9 cellular contexts compared by ENCODE assay signal in the genomic region with DNA sequence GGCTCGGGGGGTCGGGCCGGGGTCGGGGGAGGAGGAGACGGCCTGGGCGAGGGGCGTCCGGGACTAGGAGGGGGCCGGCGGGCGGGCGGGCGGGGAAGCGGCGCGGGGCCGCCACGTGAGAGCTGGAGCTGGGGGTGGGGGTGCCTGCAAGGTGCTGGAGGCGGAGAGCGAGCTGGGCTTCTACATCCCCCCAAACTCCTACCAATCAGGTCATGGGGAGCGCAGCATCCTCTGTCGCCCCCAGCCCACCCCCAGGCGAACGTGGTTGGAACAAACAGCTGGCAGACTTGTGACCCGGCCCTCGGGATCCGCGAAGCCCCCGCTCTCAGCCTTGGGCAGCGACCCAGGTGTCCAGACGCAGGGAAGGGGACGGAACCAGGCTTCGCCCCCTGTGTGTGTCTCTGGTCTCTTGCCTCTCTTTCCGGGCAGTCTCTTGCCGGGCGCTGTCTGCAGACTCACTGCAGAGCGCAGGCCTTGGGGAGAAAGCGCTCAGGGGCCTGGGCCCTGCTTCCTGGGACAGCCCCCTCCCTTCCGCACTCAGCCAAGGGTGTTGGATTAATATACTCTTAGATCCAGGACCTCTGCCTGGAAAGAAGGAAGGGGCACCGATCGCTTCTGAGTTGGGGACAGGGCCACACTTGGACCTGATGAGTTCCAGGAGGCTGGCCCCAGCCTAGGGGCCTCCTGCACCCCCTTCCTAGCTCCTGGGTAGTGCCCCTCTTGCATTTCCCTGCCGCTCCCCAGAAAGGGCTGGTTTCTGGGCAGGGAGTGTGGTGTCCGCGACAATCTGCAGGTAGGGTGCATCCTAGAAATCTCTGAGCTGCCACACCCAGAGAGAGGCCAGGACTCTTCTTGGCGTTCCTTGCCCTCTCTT. TPM values are rescaled to one million over a fixed set of nuclear protein-coding genes. Genes with fewer than 3 reads are reported as not detected.
A peak's percentile ranks its signal among the peaks of the same experiment; 100 is the strongest.
DNase-seq lines count a peak whose midpoint lies in the region; ATAC-seq lines count a peak whose summit lies in the region.
"Had no signal": no experiment of that assay in that cellular context is flagged by ENCODE, and none has a peak within 500 bp of the region (broad histone marks: within the 10 kb centered on the region; RNA-seq: fewer than 3 reads in every experiment).

No MANE protein-coding gene starts in this region.

- H3K4me1 Mint-ChIP-seq in T-helper 17 cell = peaks cover 15% of the 10 kb centered on the region

- peak; percentile 26 for ATAC-seq in T-helper 17 cell

- no peaks in the 10 kb centered on the region for H3K36me3 Mint-ChIP-seq in T-helper 17 cell (ENCODE audit: low read depth)

- intact Hi-C loops in cardiac septum (cut with DNase I) = loop anchor here (5.0 kb wide), 2 partner anchors 35 to 120 kb away; no protein-coding TSS in a partner anchor

- DNase-seq in ELF-1 (ENCODE audit: low read depth, low spot score) = peak; percentile 44
- DNase-seq in T-helper 17 cell = no peak
- DNase-seq in cardiac septum (ENCODE audit: low spot score) = peak; percentile 71
- peak; percentile 64 for DNase-seq in retina
- DNase-seq in SW 1271 (lab: John Stamatoyannopoulos, UW) = no peak
- no peak for DNase-seq in AML-193 (lab: John Stamatoyannopoulos, UW)
- DNase-seq in germinal center (ENCODE audit: low spot score) = no peak
- no peak for DNase-seq in DMS153 treated with DMSO at 0.1 percent for 48 hours (lab: John Stamatoyannopoulos, UW; ENCODE audit: unreplicated experiment)

- no peak overlapping the region for H3K27ac Mint-ChIP-seq in T-helper 17 cell

- H3K27me3 Mint-ChIP-seq in T-helper 17 cell = peaks cover 8% of the 10 kb centered on the region

- no peaks in the 10 kb centered on the region for H3K9me3 ChIP-seq in T-helper 17 cell (ENCODE audit: control insufficient read depth, low read length, poor library complexity, severe bottlenecking)

- H3K4me3 Mint-ChIP-seq in T-helper 17 cell = peak overlapping the region; percentile 84

RNA-seq across cellular contexts. Expression of a gene that starts 0.7 kb away (rescaled TPM):
- under 1 TPM; 0.10 to 0.50 TPM for total RNA-seq in T-helper 17 cell
- total RNA-seq in cardiac septum = 22.0 TPM

RNA-seq across cellular contexts. Expression of a gene that starts 20.9 kb away (rescaled TPM):
- not detected for total RNA-seq in T-helper 17 cell
- total RNA-seq in cardiac septum = 0.08 TPM
- total RNA-seq: T-helper 2 cell treated with Interferon-gamma antibody and Interleukin-4, amounts not matched to agents 100 ng/mL and 5 ng/mL, for 36 hours had no signal

RNA-seq across cellular contexts. Expression of a gene that starts 28.5 kb away (rescaled TPM):
- total RNA-seq in T-helper 17 cell (not detected), cardiac septum (not detected)
- total RNA-seq: T-helper 2 cell treated with Interferon-gamma antibody and Interleukin-4, amounts not matched to agents 100 ng/mL and 5 ng/mL, for 36 hours had no signal

Comparison
In these comparisons a context has a peak if more than half of its experiments do, and no peak if none do; other contexts are left out.
1. DNase-seq: peak in ELF-1 (single experiment), cardiac septum (single experiment) and retina (single experiment); none in T-helper 17 cell (0 of 3), SW 1271 (0 of 2), AML-193 (0 of 2), germinal center (single experiment) and DMS153 treated with DMSO at 0.1 percent for 48 hours (single experiment).
2. RNA of a gene that starts 0.7 kb away (total RNA-seq): 22.0 TPM in cardiac septum (single experiment); 0.10 to 0.50 TPM in T-helper 17 cell; every median in the first group is over 10 times any median in the second.